Comparison of ENCODE assay signal across 22 cellular contexts in genomic region chr2:233121856-233122255, GRCh38.
A peak's percentile ranks its signal among the peaks of the same experiment; 100 is the strongest.
DNase-seq lines count a peak whose midpoint lies in the region; ATAC-seq and TF ChIP-seq lines count a peak whose summit lies in the region.
"Had no signal": no experiment of that assay in that cellular context is flagged by ENCODE, and none has a peak within 500 bp of the region (broad histone marks: within the 10 kb centered on the region; RNA-seq: fewer than 3 reads in every experiment).

No MANE protein-coding gene starts in this region.

- H3K4ac ChIP-seq in trophoblast cell (ENCODE audit: low read depth, low read length), result no peak overlapping the region

- intact Hi-C loops in CD14-positive monocyte (cut with micrococcal nuclease), result no loop called here
- intact Hi-C loops in PC-9 (cut with micrococcal nuclease; ENCODE audit: unreplicated experiment), result loop anchor here (2.0 kb wide), 1 partner anchor 125 kb away; no protein-coding TSS in a partner anchor

- no peak overlapping the region for H3K4me3 ChIP-seq in PC-9
- peak overlapping the region; percentile 53 for H3K4me3 ChIP-seq in trophoblast cell (ENCODE audit: low read depth, low read length)
- H3K4me3 ChIP-seq: smooth muscle cell, thoracic aorta had no signal

- H2BK120ac ChIP-seq in trophoblast cell (ENCODE audit: insufficient read depth, low read length, poor library complexity), result no peak overlapping the region

- H2BK12ac ChIP-seq in trophoblast cell (ENCODE audit: low read length), result no peak overlapping the region

- H3K23ac ChIP-seq in trophoblast cell (ENCODE audit: low read length), result no peak overlapping the region

- no peak overlapping the region for H3K4me3 Mint-ChIP-seq in CD14-positive monocyte
- no peak overlapping the region for H3K4me3 Mint-ChIP-seq in T-helper 2 cell treated with Interferon-gamma antibody and Interleukin-4, amounts not matched to agents 5 μg/mL and 100 μg/mL, for 36 hours
- H3K4me3 Mint-ChIP-seq: activated CD8-positive, alpha-beta T cell treated with anti-CD3 and anti-CD28 coated beads for 36 hours had no signal

- no peak for DNase-seq in CD14-positive monocyte (ENCODE audit: low spot score)
- DNase-seq in PC-9, result peak; percentile 46 to 62
- DNase-seq in trophoblast cell, result peak in 1 of 2 donors; percentile 6
- DNase-seq in SIG-M5 (lab: John Stamatoyannopoulos, UW), result no peak
- no peak for DNase-seq in T-helper 2 cell treated with Interferon-gamma antibody and Interleukin-4, amounts not matched to agents 5 μg/mL and 100 μg/mL, for 36 hours (ENCODE audit: low spot score)
- DNase-seq: activated CD4-positive, CD25-positive, alpha-beta regulatory T cell; activated CD8-positive, alpha-beta T cell treated with anti-CD3 and anti-CD28 coated beads for 36 hours; activated T-cell treated with anti-CD3 and anti-CD28 coated beads for 4 hours; Calu3; central memory CD4-positive, alpha-beta T cell; HCEC 1CT; IMR-90; NCI-H1105; NCI-H2029; NCI-H2227 treated with DMSO at 0.1 percent for 48 hours; NCI-H774; occipital lobe had no signal

- no peaks in the 10 kb centered on the region for H3K9me3 ChIP-seq in PC-9 (ENCODE audit: insufficient read depth, low read depth)
- H3K9me3 ChIP-seq in trophoblast cell (ENCODE audit: insufficient read depth, low read depth, low read length), result no peaks in the 10 kb centered on the region
- H3K9me3 ChIP-seq: thoracic aorta had no signal

- BruUV-seq in PC-9 (replicated peaks; lab: Mats Ljungman, UMichigan), result no TSS peak

- H3K4me2 ChIP-seq in PC-9 (0 out of 2 replicates have a peak overlapping the region, but pooled peaks have one; percentile 6), trophoblast cell (ENCODE audit: low read length) (no peak overlapping the region)
- H3K4me2 ChIP-seq: smooth muscle cell had no signal

- no peak overlapping the region for H4K12ac ChIP-seq in trophoblast cell (ENCODE audit: low read depth, low read length)

- no peak overlapping the region for H3K14ac ChIP-seq in trophoblast cell (ENCODE audit: low read length)

- CTCF ChIA-PET in PC-9 (lab: Charles Lee), result no interaction called here

- no peaks in the 10 kb centered on the region for H3K9me2 ChIP-seq in PC-9 (ENCODE audit: insufficient read depth)

- H4K91ac ChIP-seq in trophoblast cell (ENCODE audit: low read depth, low read length), result no peak overlapping the region

- POLR2A ChIA-PET in PC-9 (lab: Charles Lee; ENCODE audit: unreplicated experiment), result no interaction called here

- H3K79me2 ChIP-seq in PC-9 (ENCODE audit: low read depth) (no peaks in the 10 kb centered on the region), trophoblast cell (ENCODE audit: control insufficient read depth, insufficient read depth, low read length, poor library complexity) (peaks cover 1% of the 10 kb centered on the region)

- H3K79me1 ChIP-seq in trophoblast cell (ENCODE audit: low read length), result peaks cover 2% of the 10 kb centered on the region

- peaks cover 0 to 1% (median 0%) of the 10 kb centered on the region in 3 donors for H3K27me3 Mint-ChIP-seq in CD14-positive monocyte (ENCODE audit: low read depth in 3 of 3)
- H3K27me3 Mint-ChIP-seq in T-helper 2 cell treated with Interferon-gamma antibody and Interleukin-4, amounts not matched to agents 5 μg/mL and 100 μg/mL, for 36 hours (ENCODE audit: low read depth), result no peaks in the 10 kb centered on the region
- H3K27me3 Mint-ChIP-seq: activated CD8-positive, alpha-beta T cell treated with anti-CD3 and anti-CD28 coated beads for 36 hours had no signal

- no peak overlapping the region for H3K27ac ChIP-seq in PC-9
- no peak overlapping the region for H3K27ac ChIP-seq in trophoblast cell (ENCODE audit: low read depth, low read length)
- H3K27ac ChIP-seq: C4-2B, thoracic aorta had no signal

- no peak overlapping the region for H4K8ac ChIP-seq in trophoblast cell (ENCODE audit: low read depth, low read length)

- H3K4me1 ChIP-seq in PC-9 (replicated peaks; ENCODE audit: insufficient read depth) (peaks cover 48% of the 10 kb centered on the region), trophoblast cell (ENCODE audit: control insufficient read depth in 1 of 2, insufficient read depth in 2 of 2, low read length in 2 of 2) (peaks cover 3% of the 10 kb centered on the region in 2 experiments)

- H2AK5ac ChIP-seq in trophoblast cell (ENCODE audit: low read length), result no peak overlapping the region

- H3K27me3 ChIP-seq in PC-9 (ENCODE audit: insufficient read depth, low read depth), result no peaks in the 10 kb centered on the region
- H3K27me3 ChIP-seq in trophoblast cell (ENCODE audit: insufficient read depth, low read length), result no peaks in the 10 kb centered on the region

- H3K36me3 ChIP-seq in PC-9 (ENCODE audit: low read depth), result no peaks in the 10 kb centered on the region
- no peaks in the 10 kb centered on the region for H3K36me3 ChIP-seq in trophoblast cell (ENCODE audit: control insufficient read depth in 1 of 2, insufficient read depth in 2 of 2, low read length in 2 of 2)
- H3K36me3 ChIP-seq: thoracic aorta had no signal

- H2BK5ac ChIP-seq in trophoblast cell (ENCODE audit: low read depth, low read length, poor library complexity), result no peak overlapping the region

- peak overlapping the region in 4 of 7 donors; percentile 28 to 65 (median 51) for H3K27ac Mint-ChIP-seq in CD14-positive monocyte
- H3K27ac Mint-ChIP-seq in T-helper 2 cell treated with Interferon-gamma antibody and Interleukin-4, amounts not matched to agents 5 μg/mL and 100 μg/mL, for 36 hours, result no peak overlapping the region
- H3K27ac Mint-ChIP-seq: activated CD8-positive, alpha-beta T cell treated with anti-CD3 and anti-CD28 coated beads for 36 hours had no signal

- H3K4me1 Mint-ChIP-seq in CD14-positive monocyte, result peaks cover 17% of the 10 kb centered on the region
- H3K4me1 Mint-ChIP-seq in T-helper 2 cell treated with Interferon-gamma antibody and Interleukin-4, amounts not matched to agents 5 μg/mL and 100 μg/mL, for 36 hours (ENCODE audit: low read depth), result peaks cover 11% of the 10 kb centered on the region

- no peak overlapping the region for H3K9ac ChIP-seq in trophoblast cell (ENCODE audit: low read length)

- TF ChIP-seq CTCF in CD14-positive monocyte (IDR thresholded peaks at IDR 0.05) (no peak), PC-9 (conservative IDR thresholded peaks at IDR 0.05) (no peak)

- H4K20me1 ChIP-seq in PC-9 (ENCODE audit: insufficient read depth), result no peaks in the 10 kb centered on the region

- ATAC-seq in esophagus mucosa (peak; percentile 27), HG02870 (IDR thresholded peaks at IDR 0.05; ENCODE audit: unreplicated experiment) (no peak)
- ATAC-seq: activated CD8-positive, alpha-beta T cell treated with anti-CD3 and anti-CD28 coated beads for 36 hours had no signal

- H3F3A ChIP-seq in PC-9 (ENCODE audit: insufficient read depth, low read depth), result peaks cover 30% of the 10 kb centered on the region; the same call in 1 of the 2 replicates

- H3K36me3 Mint-ChIP-seq in CD14-positive monocyte, result peaks cover 69 to 93% of the 10 kb centered on the region in 2 donors
- peaks cover 50% of the 10 kb centered on the region for H3K36me3 Mint-ChIP-seq in T-helper 2 cell treated with Interferon-gamma antibody and Interleukin-4, amounts not matched to agents 5 μg/mL and 100 μg/mL, for 36 hours (ENCODE audit: low read depth)

- H2AFZ ChIP-seq in PC-9 (peak overlapping the region; percentile 40; the same call in 1 of the 2 replicates), trophoblast cell (ENCODE audit: insufficient read depth, low read length, poor library complexity) (no peak overlapping the region)

- no CpG with 5 or more reads among the region's 13 CpGs for WGBS in trophoblast cell (ENCODE audit: extremely low coverage, insufficient coverage, insufficient read length)

- H3K9me3 Mint-ChIP-seq in CD14-positive monocyte, result peaks cover 0 to 3% (median 0%) of the 10 kb centered on the region in 7 donors
- H3K9me3 Mint-ChIP-seq in T-helper 2 cell treated with Interferon-gamma antibody and Interleukin-4, amounts not matched to agents 5 μg/mL and 100 μg/mL, for 36 hours, result no peaks in the 10 kb centered on the region

- H3K18ac ChIP-seq in trophoblast cell (ENCODE audit: low read length), result no peak overlapping the region

Comparison
In these comparisons a context has a peak if more than half of its experiments do, and no peak if none do; other contexts are left out.
1. DNase-seq: peak in PC-9 (2 of 2); none in CD14-positive monocyte (single experiment), SIG-M5 (single experiment) and T-helper 2 cell treated with Interferon-gamma antibody and Interleukin-4, amounts not matched to agents 5 μg/mL and 100 μg/mL, for 36 hours (single experiment).